ENCODE assay signal across 8 cellular contexts in genomic region chr12:47963340-47964040, GRCh38. TPM values are rescaled to one million over a fixed set of nuclear protein-coding genes. Genes with fewer than 3 reads are reported as not detected.
A peak's percentile ranks its signal among the peaks of the same experiment; 100 is the strongest.
DNase-seq lines count a peak whose midpoint lies in the region; ATAC-seq, FAIRE-seq and TF ChIP-seq lines count a peak whose summit lies in the region.

TMEM106C (plus strand) TSS chr12:47963596; CDS start chr12:47964237, 641 bp downstream.

- ATAC-seq in HG02884 (IDR thresholded peaks at IDR 0.05; ENCODE audit: unreplicated experiment), result peak; percentile 88
- peak; percentile 99 for ATAC-seq in T-helper 17 cell
- peak; percentile 96 to 99 (median 98) for ATAC-seq in psoas muscle

- FAIRE-seq in urothelium cell line (lab: Jason Lieb, UNC), result peak; percentile 83

- H3K4me1 Mint-ChIP-seq in T-helper 17 cell, result peaks cover 25% of the 10 kb centered on the region

- H3K36me3 ChIP-seq in right atrium auricular region (no peaks in the 10 kb centered on the region), psoas muscle (ENCODE audit: insufficient read depth in 1 of 2, low read depth in 1 of 2) (peaks cover 2 to 37% of the 10 kb centered on the region in 2 donors)

- H3K9me3 ChIP-seq in T-helper 17 cell (ENCODE audit: control insufficient read depth, low read length, poor library complexity, severe bottlenecking) (no peaks in the 10 kb centered on the region), right atrium auricular region (no peaks in the 10 kb centered on the region), psoas muscle (no peaks in the 10 kb centered on the region)

- peak within 1 kb of the TSS; percentile 68 to 76 for H3K27ac ChIP-seq in right atrium auricular region
- peak within 1 kb of the TSS; percentile 54 for H3K27ac ChIP-seq in psoas muscle

- H3K27me3 Mint-ChIP-seq in T-helper 17 cell, result peaks cover 35% of the 10 kb centered on the region

- peaks cover 0 to 19% of the 10 kb centered on the region in 2 donors for H3K4me1 ChIP-seq in right atrium auricular region
- H3K4me1 ChIP-seq in psoas muscle, result peaks cover 15% of the 10 kb centered on the region

- intact Hi-C loops in psoas muscle (cut with DNase I), result loop anchor here (2.0 to 10.0 kb wide), 4 partner anchors 37 to 211 kb away; no protein-coding TSS in a partner anchor

- peaks cover 3% of the 10 kb centered on the region for H3K36me3 Mint-ChIP-seq in T-helper 17 cell (ENCODE audit: low read depth)

- in situ Hi-C loops in GM13977 (cut with MboI; ENCODE audit: low pct_unique_long_range_greater_than_20kb, low sequenced_read_pairs, unreplicated experiment), result no loop called here

- DNase-seq in GM13977 (ENCODE audit: low spot score) (peak; percentile 99), NCI-H146 treated with DMSO at 0.1 percent for 48 hours (lab: John Stamatoyannopoulos, UW; ENCODE audit: unreplicated experiment) (peak; percentile 93), T-helper 17 cell (peak; percentile 90 to 92 (median 92)), amygdala (lab: John Stamatoyannopoulos, UW) (peak; percentile 25 to 91 (median 77)), right atrium auricular region (ENCODE audit: low spot score) (peak; percentile 86), psoas muscle (peak; percentile 91 to 96), urothelium cell line (ENCODE audit: low spot score) (peak; percentile 99)

- peak; percentile 96 for TF ChIP-seq CTCF in GM13977 (IDR thresholded peaks at IDR 0.05; ENCODE audit: extremely low read depth, insufficient read depth, missing control alignments)
- peak; percentile 98 to 99 for TF ChIP-seq CTCF in right atrium auricular region (IDR thresholded peaks at IDR 0.05)
- TF ChIP-seq CTCF in psoas muscle (IDR thresholded peaks at IDR 0.05), result peak; percentile 95

- peak within 1 kb of the TSS; percentile 99 for H3K4me3 Mint-ChIP-seq in T-helper 17 cell

- 0 to 1% (median 1%) methylated on average over 56 to 59 of the region's 59 CpGs for WGBS in psoas muscle, 3 donors

- peak within 1 kb of the TSS; percentile 99 for H3K27ac Mint-ChIP-seq in T-helper 17 cell

- H3K27me3 ChIP-seq in right atrium auricular region (no peaks in the 10 kb centered on the region), psoas muscle (ENCODE audit: insufficient read depth in 3 of 3, low read length in 2 of 3) (no peaks in the 10 kb centered on the region)

- peak within 1 kb of the TSS; percentile 65 to 83 for H3K4me3 ChIP-seq in right atrium auricular region
- H3K4me3 ChIP-seq in psoas muscle, result peak within 1 kb of the TSS; percentile 94

RNA-seq across cellular contexts. Expression of gene TMEM106C, which starts in this region (rescaled TPM):
- total RNA-seq in T-helper 17 cell (10 to 100 TPM; 17.5 to 20.5 TPM), right atrium auricular region (100 to 1,000 TPM in 1 of 2 donors, 10 to 100 TPM in 1; 54.7 to 107 TPM), psoas muscle (10 to 100 TPM in 3 of 4 donors, 1 to 10 TPM in 1; 7.7 to 15.8 (median 12.6) TPM)
- polyA plus RNA-seq in psoas muscle, result 10 to 100 TPM; 14.3 to 33.4 (median 14.7) TPM

Comparison
In these comparisons a context has a peak if more than half of its experiments do, and no peak if none do; other contexts are left out.
1. Peak in every context shown above with its lines: DNase-seq, ATAC-seq, H3K4me3 ChIP-seq and H3K27ac ChIP-seq.